ENCODE assay signal across 16 cellular contexts in the genomic region with DNA sequence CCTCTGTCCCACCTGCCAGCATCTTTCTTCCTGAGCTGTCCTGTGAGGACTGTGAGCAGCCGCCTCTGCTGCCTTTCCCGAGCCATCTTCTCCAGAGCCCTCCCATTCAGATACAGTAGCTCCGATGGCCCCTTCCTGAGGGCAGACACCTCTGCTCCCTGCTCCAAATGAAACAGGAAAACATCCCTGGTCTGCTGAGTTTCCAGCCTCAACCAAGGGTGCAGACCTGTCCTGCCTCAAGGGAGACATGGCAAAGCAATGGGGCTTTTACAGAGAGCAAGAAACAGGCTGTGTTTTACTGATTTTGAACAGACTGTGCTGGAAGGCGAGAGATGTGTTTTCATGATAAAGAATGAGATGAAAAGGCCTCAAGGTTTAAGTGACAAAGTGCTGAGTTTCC.
"Had no signal": no experiment of that assay in that cellular context is flagged by ENCODE, and none has a peak within 500 bp of the region (broad histone marks: within the 10 kb centered on the region; RNA-seq: fewer than 3 reads in every experiment).

No MANE protein-coding gene starts in this region.

- H3K9me3 ChIP-seq: gastrocnemius medialis, heart left ventricle, left ventricle myocardium inferior, sigmoid colon, testis, upper lobe of left lung had no signal

- DNase-seq: activated CD4-positive, alpha-beta T cell treated with anti-CD3 and anti-CD28 coated beads, Interleukin-2, amount 50 U/mL, for 4 hours; activated CD4-positive, CD25-positive, alpha-beta regulatory T cell treated with anti-CD3 and anti-CD28 coated beads, Interleukin-2, amount 50 U/mL, for 72 hours; effector CD8-positive, alpha-beta T cell; gastrocnemius medialis; heart left ventricle; left ventricle myocardium inferior; mammary epithelial cell; naive thymus-derived CD8-positive, alpha-beta T cell; nucleus accumbens; stimulated activated CD4-positive, alpha-beta T cell treated with anti-CD3 and anti-CD28 coated beads, Interleukin-4, amount 100 ng/mL, for 24 hours; T1000; testis; upper lobe of left lung had no signal

- H3K27me3 ChIP-seq: gastrocnemius medialis, heart left ventricle, sigmoid colon, testis, upper lobe of left lung had no signal

- H3K27ac ChIP-seq: gastrocnemius medialis, heart left ventricle, left ventricle myocardium inferior, sigmoid colon, testis, upper lobe of left lung had no signal

- H3K4me1 ChIP-seq: gastrocnemius medialis, testis had no signal

- H3K36me3 ChIP-seq: gastrocnemius medialis, heart left ventricle, left ventricle myocardium inferior, sigmoid colon, upper lobe of left lung had no signal

- ATAC-seq: esophagus mucosa; gastrocnemius medialis; naive thymus-derived CD8-positive, alpha-beta T cell; stimulated activated memory B cell treated with anti-CD40 and anti-IgM and Interleukin-4, amounts not matched to agents 10 μg/mL and 1 μg/mL and 100 μg/mL, for 72 hours had no signal

- H3K4me3 ChIP-seq: gastrocnemius medialis, heart left ventricle, left ventricle myocardium inferior, sigmoid colon, testis, upper lobe of left lung had no signal
